Comparison of ENCODE assay signal across 22 cellular contexts in the genomic region with DNA sequence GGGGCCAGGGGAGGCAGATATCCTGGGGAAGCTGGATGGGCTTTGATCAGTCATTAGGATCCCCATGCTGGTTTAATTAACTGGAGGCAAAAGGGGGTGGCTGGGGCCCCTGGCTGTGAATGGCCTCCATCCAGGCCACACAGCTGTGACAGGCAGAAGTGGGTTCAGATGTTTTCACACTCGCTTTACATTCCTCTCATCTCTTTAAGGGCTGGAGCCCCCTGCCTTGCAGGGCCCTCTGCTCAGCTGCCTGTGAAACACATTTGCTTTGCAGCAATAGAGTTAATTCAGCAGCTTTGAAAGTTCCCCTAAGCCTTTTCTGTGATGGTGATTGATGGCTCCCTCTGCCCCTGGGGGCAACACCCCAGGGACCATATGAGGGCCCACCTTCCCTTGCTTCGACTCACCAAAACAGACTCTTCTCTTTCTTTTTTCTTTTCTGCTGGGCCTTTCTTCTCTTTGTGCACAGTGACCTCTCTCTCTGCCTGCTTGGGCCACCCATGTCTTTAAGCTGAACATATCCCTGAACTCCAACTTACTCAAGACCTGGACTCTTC.
DNase-seq lines count a peak whose midpoint lies in the region; ATAC-seq, FAIRE-seq and TF ChIP-seq lines count a peak whose summit lies in the region.
"Had no signal": no experiment of that assay in that cellular context is flagged by ENCODE, and none has a peak within 500 bp of the region (broad histone marks: within the 10 kb centered on the region; RNA-seq: fewer than 3 reads in every experiment).

No MANE protein-coding gene starts in this region.

- H3K23me2 ChIP-seq in H1 (ENCODE audit: low read depth, low read length), result no peaks in the 10 kb centered on the region

- H4K20me1 ChIP-seq in BLaER1 treated with 17β-estradiol and CSF1 and Interleukin-3, amounts not matched to agents 10 nM and 100 nM, result no peaks in the 10 kb centered on the region
- no peaks in the 10 kb centered on the region for H4K20me1 ChIP-seq in H1 (replicated peaks in 1 of 2; ENCODE audit: control insufficient read depth in 1 of 2, insufficient read depth in 2 of 2, low read length in 2 of 2)

- peak overlapping the region in 8 of 11 experiments; percentile 20 to 54 (median 40); a peak in 15 of 22 replicates for H3K4me2 ChIP-seq in BLaER1 treated with 17β-estradiol and CSF1 and Interleukin-3, amounts not matched to agents 10 nM and 100 nM
- H3K4me2 ChIP-seq in H1 (ENCODE audit: insufficient read depth in 1 of 2, low read depth in 2 of 2, low read length in 2 of 2), result no peak overlapping the region

- H3K79me1 ChIP-seq in H1 (ENCODE audit: low read depth, low read length), result no peaks in the 10 kb centered on the region

- H2BK12ac ChIP-seq in H1 (ENCODE audit: low read depth, low read length), result no peak overlapping the region

- H3K27me3 ChIP-seq in BLaER1 treated with 17β-estradiol and CSF1 and Interleukin-3, amounts not matched to agents 10 nM and 100 nM, result no peaks in the 10 kb centered on the region
- H3K27me3 ChIP-seq in HUES6 (ENCODE audit: control insufficient read depth, insufficient read depth, low read length), result 0 out of 2 replicates have a peak, but pooled peaks cover 4% of the 10 kb centered on the region
- H3K27me3 ChIP-seq in H1 (replicated peaks in 1 of 4; ENCODE audit: control insufficient read depth in 3 of 4, extremely low read depth in 1 of 4, insufficient read depth in 3 of 4, low read length in 3 of 4), result no peaks in the 10 kb centered on the region
- H3K27me3 ChIP-seq: SJSA1 had no signal

- no peak overlapping the region for H2BK120ac ChIP-seq in H1 (replicated peaks; ENCODE audit: low read depth, low read length)

- no peaks in the 10 kb centered on the region for H3K9me3 Mint-ChIP-seq in nephron progenitor cell

- H4K8ac ChIP-seq in H1 (ENCODE audit: extremely low read depth, insufficient read depth, low read length), result no peak overlapping the region

- H2BK20ac ChIP-seq in H1 (ENCODE audit: low read length), result no peak overlapping the region

- TF ChIP-seq RAD21 in H1 (IDR thresholded peaks at IDR 0.05 in 1 of 2, conservative IDR thresholded peaks at IDR 0.05 in 1 of 2; ENCODE audit: low read depth in 2 of 2, low read length in 2 of 2), result no peak; a peak in 1 of 4 replicates

- 0 out of 2 replicates have a peak overlapping the region, but pooled peaks have one; percentile 42 for H2AK5ac ChIP-seq in H1 (ENCODE audit: low read depth, low read length)

- no peak overlapping the region for H2BK5ac ChIP-seq in H1 (ENCODE audit: low read depth, low read length)

- H3K56ac ChIP-seq in H1 (replicated peaks; ENCODE audit: insufficient read length, low read depth, low read length), result no peak overlapping the region

- FAIRE-seq in H1 (lab: Jason Lieb, UNC), result no peak
- FAIRE-seq: GM12892, RCC 7860 had no signal

- peak overlapping the region in 4 of 11 experiments; percentile 1 to 39 (median 14); a peak in 3 of 22 replicates for H3K9ac ChIP-seq in BLaER1 treated with 17β-estradiol and CSF1 and Interleukin-3, amounts not matched to agents 10 nM and 100 nM
- peak overlapping the region; percentile 21 for H3K9ac ChIP-seq in HUES6 (ENCODE audit: low read length)
- no peak overlapping the region for H3K9ac ChIP-seq in H1 (replicated peaks in 1 of 4; ENCODE audit: extremely low read depth in 1 of 4, low read depth in 3 of 4, low read length in 3 of 4)

- H3K27ac ChIP-seq in BLaER1 treated with 17β-estradiol and CSF1 and Interleukin-3, amounts not matched to agents 10 nM and 100 nM, result 0 out of 22 replicates have a peak overlapping the region, but pooled peaks of 1 of the 11 experiments have one; percentile 1
- H3K27ac ChIP-seq in HUES6 (ENCODE audit: low read depth, low read length), result no peak overlapping the region
- H3K27ac ChIP-seq in H1 (ENCODE audit: low read depth, low read length), result no peak overlapping the region
- H3K27ac ChIP-seq: SJSA1 had no signal

- H3K23ac ChIP-seq in H1 (ENCODE audit: insufficient read length), result no peak overlapping the region

- no peak overlapping the region for H4K91ac ChIP-seq in H1 (replicated peaks; ENCODE audit: insufficient read length, low read length)

- TF ChIP-seq CTCF in H1 (IDR thresholded peaks at IDR 0.05; ENCODE audit: control extremely low read depth in 1 of 3, insufficient read depth in 1 of 3, low read depth in 1 of 3, low read length in 3 of 3) (no peak), nephron progenitor cell (IDR thresholded peaks at IDR 0.05) (no peak)

- peaks cover 50% of the 10 kb centered on the region for H3K36me3 Mint-ChIP-seq in nephron progenitor cell (ENCODE audit: low read depth)

- H3K4me3 ChIP-seq in BLaER1 treated with 17β-estradiol and CSF1 and Interleukin-3, amounts not matched to agents 10 nM and 100 nM, result no peak overlapping the region
- no peak overlapping the region for H3K4me3 ChIP-seq in HUES6 (ENCODE audit: low read depth, low read length)
- no peak overlapping the region for H3K4me3 ChIP-seq in H1 (ENCODE audit: extremely low read depth in 1 of 4, insufficient read depth in 2 of 4, low read depth in 3 of 4, low read length in 4 of 4)
- H3K4me3 ChIP-seq: SJSA1 had no signal

- peaks cover 5 to 16% (median 11%) of the 10 kb centered on the region in 10 experiments; a peak in 18 of 20 replicates for H3K4me1 ChIP-seq in BLaER1 treated with 17β-estradiol and CSF1 and Interleukin-3, amounts not matched to agents 10 nM and 100 nM
- H3K4me1 ChIP-seq in HUES6 (ENCODE audit: control insufficient read depth, insufficient read depth, low read length) (peaks cover 4% of the 10 kb centered on the region; the same call in 1 of the 2 replicates), H1 (replicated peaks in 1 of 4; ENCODE audit: control insufficient read depth in 3 of 4, insufficient read depth in 4 of 4, low read length in 3 of 4) (peaks cover 0 to 2% (median 0%) of the 10 kb centered on the region in 4 experiments; a peak in 3 of 7 replicates)
- H3K4me1 ChIP-seq: SJSA1 had no signal

- H3K4ac ChIP-seq in H1 (replicated peaks; ENCODE audit: insufficient read length, low read depth, low read length), result no peak overlapping the region

- no peak overlapping the region for H4K5ac ChIP-seq in H1 (ENCODE audit: insufficient read length, low read depth, low read length)

- peak overlapping the region; percentile 83 for H3K27ac Mint-ChIP-seq in nephron progenitor cell

- TF ChIP-seq EP300 in H1 (IDR thresholded peaks at IDR 0.05; ENCODE audit: borderline replicate concordance in 1 of 2, low read depth in 2 of 2, low read length in 2 of 2), result no peak

- peak overlapping the region; percentile 20; the same call in 1 of the 2 replicates for H2BK15ac ChIP-seq in H1 (ENCODE audit: low read length)

- peak overlapping the region; percentile 37 for H3K4me3 Mint-ChIP-seq in nephron progenitor cell

- peaks cover 71% of the 10 kb centered on the region for H3K4me1 Mint-ChIP-seq in nephron progenitor cell

- 85% methylated on average over 2 of the region's 2 CpGs; no CpG with 5 or more reads in 1 of the 2 experiments for WGBS in H1 (ENCODE audit: extremely low coverage in 1 of 2, insufficient coverage in 1 of 2, insufficient read length in 1 of 2, insufficient replicate concordance in 2 of 2, low coverage in 1 of 2, low lambda C conversion rate in 2 of 2, missing lambda C conversion rate in 1 of 2), 2 experiments

- H3K14ac ChIP-seq in H1 (ENCODE audit: insufficient read length), result no peak overlapping the region

- POLR2A ChIA-PET in H1 (lab: Charles Lee; ENCODE audit: partially characterized antibody), result no interaction called here

- H2AFZ ChIP-seq in H1 (ENCODE audit: low read length), result no peak overlapping the region

- DNase-seq in H1 (ENCODE audit: low read depth in 1 of 2, low spot score in 2 of 2), result no peak
- DNase-seq in nephron progenitor cell, result no peak
- no peak for DNase-seq in SW480 (ENCODE audit: low spot score)
- DNase-seq: AML-193, DMS79, HCEC 1CT, KG1, NCI-H1092 treated with DMSO at 0.1 percent for 48 hours, NCI-H1436 treated with DMSO at 0.1 percent for 48 hours, NCI-H1930, NCI-H2227 treated with DMSO at 0.1 percent for 48 hours, NCI-H510A, NCI-H748 treated with DMSO at 0.1 percent for 48 hours, OCI-M1 had no signal

- no peaks in the 10 kb centered on the region for H3K36me3 ChIP-seq in BLaER1 treated with 17β-estradiol and CSF1 and Interleukin-3, amounts not matched to agents 10 nM and 100 nM
- no peaks in the 10 kb centered on the region for H3K36me3 ChIP-seq in HUES6 (ENCODE audit: control insufficient read depth, insufficient read depth, low read length)
- H3K36me3 ChIP-seq in H1 (ENCODE audit: control insufficient read depth in 2 of 4, insufficient read depth in 4 of 4, low read length in 3 of 4), result no peaks in the 10 kb centered on the region
- H3K36me3 ChIP-seq: SJSA1 had no signal

- peaks cover 15% of the 10 kb centered on the region for H3K27me3 Mint-ChIP-seq in nephron progenitor cell (ENCODE audit: low read depth, poor library complexity)

- no peaks in the 10 kb centered on the region for H3K9me3 ChIP-seq in BLaER1 treated with 17β-estradiol and CSF1 and Interleukin-3, amounts not matched to agents 10 nM and 100 nM (replicated peaks in 1 of 11)
- no peaks in the 10 kb centered on the region for H3K9me3 ChIP-seq in HUES6 (ENCODE audit: control insufficient read depth, insufficient read depth, low read depth, low read length)
- H3K9me3 ChIP-seq in H1 (ENCODE audit: insufficient read depth in 2 of 2, low read depth in 1 of 2, low read length in 1 of 2), result no peaks in the 10 kb centered on the region
- H3K9me3 ChIP-seq: SJSA1 had no signal

- no peak for ATAC-seq in HG02763 (IDR thresholded peaks at IDR 0.05; ENCODE audit: unreplicated experiment)
- no peak for ATAC-seq in HG02610 (IDR thresholded peaks at IDR 0.05; ENCODE audit: unreplicated experiment)
- no peak for ATAC-seq in HG03469 (IDR thresholded peaks at IDR 0.05; ENCODE audit: unreplicated experiment)

- CTCF ChIA-PET in H1 (lab: Charles Lee; ENCODE audit: partially characterized antibody), result interaction anchor here (0.6 to 25.6 kb wide), 27 partner anchors 12 to 520 kb away, joined by 3 to 486 read pairs (median 6); no protein-coding TSS in a partner anchor

- no peaks in the 10 kb centered on the region for H3K79me2 ChIP-seq in H1 (ENCODE audit: control insufficient read depth in 1 of 2, insufficient read depth in 2 of 2, low read length in 2 of 2)

- H3K18ac ChIP-seq in H1 (ENCODE audit: extremely low read depth, low read length), result no peak overlapping the region

- TF ChIP-seq POLR2A in H1 (IDR thresholded peaks at IDR 0.05; ENCODE audit: control extremely low read depth in 1 of 2, low read depth in 2 of 2, low read length in 2 of 2), result no peak

TF ChIP-seq in H1, 55 proteins besides CTCF, POLR2A, EP300 and RAD21:
- peak; percentile 8 for TF ChIP-seq NANOG (IDR thresholded peaks at IDR 0.05; ENCODE audit: insufficient read depth, low read depth, low read length, poor library complexity, severe bottlenecking)
- no peak for TF ChIP-seq KDM4A (IDR thresholded peaks at IDR 0.05; ENCODE audit: low read depth, low read length, severe bottlenecking)

Comparison
In these comparisons a context has a peak if more than half of its experiments do, and no peak if none do; other contexts are left out.
1. H3K4me2 ChIP-seq: peak in BLaER1 treated with 17β-estradiol and CSF1 and Interleukin-3, amounts not matched to agents 10 nM and 100 nM (8 of 11); none in H1 (0 of 2).